8 cellular contexts compared by ENCODE assay signal in genomic region chr1:47997289-47998200, GRCh38. TPM values are rescaled to one million over a fixed set of nuclear protein-coding genes. Genes with fewer than 3 reads are reported as not detected.
A peak's percentile ranks its signal among the peaks of the same experiment; 100 is the strongest.
DNase-seq lines count a peak whose midpoint lies in the region; ATAC-seq and TF ChIP-seq lines count a peak whose summit lies in the region.

Gene TRABD2B, minus strand, starts transcription at chr1:47997385.

- no peaks in the 10 kb centered on the region for H3K27me3 ChIP-seq in mammary epithelial cell (ENCODE audit: insufficient read depth, low read length)
- peaks cover 37% of the 10 kb centered on the region for H3K27me3 ChIP-seq in smooth muscle cell (ENCODE audit: low read depth)

- no peak within 1 kb of the TSS for H3K27ac Mint-ChIP-seq in immature natural killer cell

- intact Hi-C loops in mammary epithelial cell (cut with micrococcal nuclease): loop anchor here (1.0 to 2.0 kb wide), 8 partner anchors 29 to 259 kb away; no protein-coding TSS in a partner anchor

- H3K79me2 ChIP-seq in mammary epithelial cell (ENCODE audit: insufficient read depth, low read length): no peaks in the 10 kb centered on the region
- H3K79me2 ChIP-seq in smooth muscle cell (ENCODE audit: low read depth): peaks cover 3% of the 10 kb centered on the region

- H3K36me3 Mint-ChIP-seq in immature natural killer cell: peaks cover 0 to 4% (median 3%) of the 10 kb centered on the region in 3 donors

- H3K4me2 ChIP-seq in mammary epithelial cell (ENCODE audit: insufficient read depth, low read depth, low read length) (peak within 1 kb of the TSS; percentile 94), smooth muscle cell (peak within 1 kb of the TSS; percentile 98)

- no peak within 1 kb of the TSS for H3K9ac ChIP-seq in mammary epithelial cell (ENCODE audit: insufficient read depth, low read length)
- no peak within 1 kb of the TSS for H3K9ac ChIP-seq in smooth muscle cell (ENCODE audit: low read depth)

- CTCF ChIA-PET in mammary epithelial cell (lab: Charles Lee; ENCODE audit: low non-redundant PET): interaction anchor here (0.5 to 0.7 kb wide), 6 partner anchors 28 to 566 kb away, joined by 3 to 6 read pairs (median 4); no protein-coding TSS in a partner anchor

- BruUV-seq in mammary epithelial cell (replicated peaks; lab: Mats Ljungman, UMichigan): no TSS peak

- H3K4me3 Mint-ChIP-seq in immature natural killer cell: peak within 1 kb of the TSS; percentile 36 to 85 (median 57)

- peaks cover 4 to 7% of the 10 kb centered on the region in 2 donors for H3K4me1 Mint-ChIP-seq in immature natural killer cell

- H3K4me1 ChIP-seq in mammary epithelial cell (ENCODE audit: insufficient read depth, low read length): peaks cover 23% of the 10 kb centered on the region
- H3K4me1 ChIP-seq in smooth muscle cell (ENCODE audit: low read depth): peaks cover 13% of the 10 kb centered on the region

- no peak within 1 kb of the TSS for H3K27ac ChIP-seq in mammary epithelial cell (ENCODE audit: insufficient read depth, low read depth, low read length)
- H3K27ac ChIP-seq in smooth muscle cell (ENCODE audit: low read depth): no peak within 1 kb of the TSS

- DNase-seq in ELF-1 (ENCODE audit: low read depth, low spot score) (peak; percentile 93), GOT3 (lab: John Stamatoyannopoulos, UW) (peak; percentile 53), M059J (ENCODE audit: low read depth) (peak; percentile 52), UCSD-AML1 (lab: John Stamatoyannopoulos, UW; ENCODE audit: unreplicated experiment) (peak; percentile 66), mammary epithelial cell (peak; percentile 69), immature natural killer cell (peak; percentile 40 to 55 (median 52)), smooth muscle cell (lab: John Stamatoyannopoulos, UW; ENCODE audit: unreplicated experiment) (peak; percentile 70)

- H3K36me3 ChIP-seq in mammary epithelial cell (ENCODE audit: insufficient read depth, low read length) (no peaks in the 10 kb centered on the region), smooth muscle cell (ENCODE audit: low read depth) (no peaks in the 10 kb centered on the region)

- H3K9me3 Mint-ChIP-seq in immature natural killer cell: no peaks in the 10 kb centered on the region

- H3K27me3 Mint-ChIP-seq in immature natural killer cell (ENCODE audit: low read depth in 3 of 3): peaks cover 6 to 34% (median 8%) of the 10 kb centered on the region in 3 donors

- H3K4me3 ChIP-seq in mammary epithelial cell (replicated peaks in 1 of 3; ENCODE audit: insufficient read depth in 1 of 3, low read depth in 2 of 3, low read length in 3 of 3): peak within 1 kb of the TSS; percentile 57 to 75 (median 69)
- H3K4me3 ChIP-seq in smooth muscle cell: peak within 1 kb of the TSS; percentile 72

- H3K9me3 ChIP-seq in mammary epithelial cell (replicated peaks; ENCODE audit: insufficient read depth, low read length): no peaks in the 10 kb centered on the region
- no peaks in the 10 kb centered on the region for H3K9me3 ChIP-seq in smooth muscle cell (replicated peaks; ENCODE audit: low read depth)

- dilution Hi-C loops in mammary epithelial cell (cut with HindIII; ENCODE audit: low sequenced_read_pairs): loop anchor here (5.0 kb wide), 1 partner anchor 65 kb away; no protein-coding TSS in a partner anchor

- H4K20me1 ChIP-seq in mammary epithelial cell (ENCODE audit: insufficient read depth, low read length) (no peaks in the 10 kb centered on the region), smooth muscle cell (ENCODE audit: low read depth) (peaks cover 21% of the 10 kb centered on the region)

- ATAC-seq in GM18520 (IDR thresholded peaks at IDR 0.05; ENCODE audit: unreplicated experiment): no peak

- in situ Hi-C loops in mammary epithelial cell (cut with MboI; ENCODE audit: low sequenced_read_pairs in 2 of 2): loop anchor here in 1 of 2 donors (10.0 kb wide), 1 partner anchor 67 kb away; no protein-coding TSS in a partner anchor

- H2AFZ ChIP-seq in mammary epithelial cell (ENCODE audit: low read depth, low read length) (peak within 1 kb of the TSS; percentile 76), smooth muscle cell (ENCODE audit: low read depth) (peak within 1 kb of the TSS; percentile 81)

- TF ChIP-seq CTCF in mammary epithelial cell (conservative IDR thresholded peaks at IDR 0.05 in 1 of 2, IDR thresholded peaks at IDR 0.05 in 1 of 2; ENCODE audit: extremely low read depth in 1 of 2, insufficient read depth in 1 of 2, low read depth in 1 of 2, low read length in 2 of 2) (peak; percentile 55 to 96), smooth muscle cell (IDR thresholded peaks at IDR 0.05; ENCODE audit: borderline replicate concordance, insufficient read depth, poor library complexity, severe bottlenecking) (peak; percentile 99)

- H3F3A ChIP-seq in smooth muscle cell (ENCODE audit: low read depth): no peaks in the 10 kb centered on the region

- 7% methylated on average over 21 of the region's 86 CpGs for WGBS in mammary epithelial cell (ENCODE audit: low coverage, missing lambda C conversion rate)
- 12% methylated on average over 18 of the region's 86 CpGs for WGBS in smooth muscle cell (ENCODE audit: low lambda C conversion rate)

RNA-seq across cellular contexts. Expression of gene TRABD2B, which starts in this region (rescaled TPM):
- not detected in 2 replicates for total RNA-seq in M059J (2014; rRNA removed; shearing (Covaris generic))
- total RNA-seq in mammary epithelial cell (1 to 10 TPM; 1.2 TPM), smooth muscle cell (0.81 and 0.94 TPM in 2 replicates)
- polyA plus RNA-seq in mammary epithelial cell (0.16 TPM), immature natural killer cell (not detected), smooth muscle cell (4.8 and 4.9 TPM in 2 replicates)
- 0.62 TPM for polyA minus RNA-seq in mammary epithelial cell

Comparison
In these comparisons a context has a peak if more than half of its experiments do, and no peak if none do; other contexts are left out.
1. Peak in DNase-seq in M059J; RNA of the gene not detected or under 1 TPM.
2. Peak in DNase-seq in immature natural killer cell; RNA of the gene not detected or under 1 TPM.